Comparison of ENCODE assay signal across 1 cellular context in genomic region chr1:229619614-229620013, GRCh38.
TF ChIP-seq lines count a peak whose summit lies in the region.

No MANE protein-coding gene starts in this region.

TF ChIP-seq in K562, 482 proteins besides CTCF, POLR2A, EP300 and RAD21:
- no peak for TF ChIP-seq ASH1L (IDR thresholded peaks at IDR 0.05; ENCODE audit: borderline replicate concordance, low read depth, partially characterized antibody)
- TF ChIP-seq ZNF121 (CRISPR knock-in tag; conservative IDR thresholded peaks at IDR 0.05) = no peak
- TF ChIP-seq ZBTB7A (IDR thresholded peaks at IDR 0.05; ENCODE audit: borderline replicate concordance, control insufficient read depth, low read depth, low read length) = no peak
- TF ChIP-seq ETV5 (CRISPR knock-in tag; IDR thresholded peaks at IDR 0.05; ENCODE audit: low read depth) = no peak
- no peak for TF ChIP-seq SNIP1 (IDR thresholded peaks at IDR 0.05; ENCODE audit: low read depth)
- TF ChIP-seq POLR2G (IDR thresholded peaks at IDR 0.05; ENCODE audit: low read depth, low read length) = no peak
- no peak for TF ChIP-seq FOXK1 (CRISPR knock-in tag; IDR thresholded peaks at IDR 0.05; ENCODE audit: borderline replicate concordance)
- no peak for TF ChIP-seq RBM22 (IDR thresholded peaks at IDR 0.05; ENCODE audit: low read depth, low read length, poor library complexity, severe bottlenecking)
- TF ChIP-seq HDAC2 (IDR thresholded peaks at IDR 0.05) = no peak
- no peak for TF ChIP-seq NKRF (IDR thresholded peaks at IDR 0.05; ENCODE audit: borderline replicate concordance)
- no peak for TF ChIP-seq SOX6 (IDR thresholded peaks at IDR 0.05)
- TF ChIP-seq RFX7 (CRISPR knock-in tag; IDR thresholded peaks at IDR 0.05) = no peak
- TF ChIP-seq ZNF316 (IDR thresholded peaks at IDR 0.05) = no peak
- no peak for TF ChIP-seq HDAC1 (IDR thresholded peaks at IDR 0.05)
